8 cellular contexts compared by ENCODE assay signal in genomic region chr4:145735330-145735638, GRCh38. TPM values are rescaled to one million over a fixed set of nuclear protein-coding genes. Genes with fewer than 3 reads are reported as not detected.
DNase-seq lines count a peak whose midpoint lies in the region; ATAC-seq and TF ChIP-seq lines count a peak whose summit lies in the region.

No MANE protein-coding gene starts in this region.

- H3K27me3 ChIP-seq in right atrium auricular region (no peaks in the 10 kb centered on the region), stomach (no peaks in the 10 kb centered on the region)

- TF ChIP-seq EP300 in stomach (IDR thresholded peaks at IDR 0.05): no peak

- TF ChIP-seq POLR2A in stomach (IDR thresholded peaks at IDR 0.05): no peak

- intact Hi-C loops in stomach (cut with DNase I; ENCODE audit: low total_unique reads): no loop called here

- H3K4me1 ChIP-seq in right atrium auricular region (peaks cover 0 to 56% of the 10 kb centered on the region in 2 donors), stomach (peaks cover 39 to 64% (median 54%) of the 10 kb centered on the region in 4 donors)

- ATAC-seq in HG03354 (IDR thresholded peaks at IDR 0.05; ENCODE audit: poor library complexity, severe bottlenecking, unreplicated experiment): no peak

- H3K4me3 ChIP-seq in right atrium auricular region: no peak overlapping the region
- H3K4me3 ChIP-seq in stomach: no peak overlapping the region

- H3K36me3 ChIP-seq in right atrium auricular region (no peaks in the 10 kb centered on the region), stomach (no peaks in the 10 kb centered on the region)

- DNase-seq in H4 (ENCODE audit: low spot score) (peak; percentile 81), right atrium auricular region (ENCODE audit: low spot score) (no peak), stomach (no peak), SKM-1 treated with dmso at 0.1 percent for 144 hours (lab: John Stamatoyannopoulos, UW; ENCODE audit: unreplicated experiment) (no peak), NCI-H748 (lab: John Stamatoyannopoulos, UW; ENCODE audit: unreplicated experiment) (no peak)
- DNase-seq in activated CD8-positive, alpha-beta memory T cell treated with anti-CD3 and anti-CD28 coated beads for 24 hours: no peak

- H3K27ac ChIP-seq in VCaP: peak overlapping the region; percentile 76
- peak overlapping the region; percentile 93 to 99 for H3K27ac ChIP-seq in right atrium auricular region
- H3K27ac ChIP-seq in stomach: peak overlapping the region in 4 of 5 donors; percentile 93 to 98 (median 94)

- TF ChIP-seq CTCF in VCaP (conservative IDR thresholded peaks at IDR 0.05) (no peak), right atrium auricular region (IDR thresholded peaks at IDR 0.05) (no peak), stomach (IDR thresholded peaks at IDR 0.05) (no peak)

- H3K9me3 ChIP-seq in right atrium auricular region (no peaks in the 10 kb centered on the region), stomach (no peaks in the 10 kb centered on the region)

- 41 to 88% (median 69%) methylated on average over 1 of the region's 1 CpG for WGBS in stomach, 5 donors

RNA-seq across cellular contexts. Expression of gene C4orf51, which starts 55.3 kb away (rescaled TPM):
- total RNA-seq in H4 (2014; rRNA removed; shearing (Covaris generic)): not detected in 2 replicates
- total RNA-seq in right atrium auricular region: not detected
- total RNA-seq in stomach: not detected
- polyA plus RNA-seq in stomach: not detected
